ENCODE assay signal across 10 cellular contexts in genomic region chr15:75762357-75762718, GRCh38. TPM values are rescaled to one million over a fixed set of nuclear protein-coding genes. Genes with fewer than 3 reads are reported as not detected.
"Had no signal": no experiment of that assay in that cellular context is flagged by ENCODE, and none has a peak within 500 bp of the region (broad histone marks: within the 10 kb centered on the region; RNA-seq: fewer than 3 reads in every experiment).

No MANE protein-coding gene starts in this region.

RNA-seq across cellular contexts. Expression of gene CSPG4, which starts 49.7 kb away (rescaled TPM):
- total RNA-seq: activated B cell treated with CpG ODN at 0.5 μM for 24 hours; activated CD4-positive, alpha-beta memory T cell treated with anti-CD3 and anti-CD28 coated beads for 36 hours; activated CD4-positive, alpha-beta memory T cell treated with anti-CD3 and anti-CD28 coated beads, Interleukin-2, amount 10 ng/mL, durations not matched to agents 7 days and 5 days; activated CD4-positive, alpha-beta T cell treated with anti-CD3 and anti-CD28 coated beads for 36 hours; activated CD4-positive, alpha-beta T cell treated with anti-CD3 and anti-CD28 coated beads, Interleukin-2, amount 10 ng/mL, durations not matched to agents 24 days and 14 days; activated CD4-positive, alpha-beta T cell treated with anti-CD3 and anti-CD28 coated beads, Interleukin-2, amount 10 ng/mL, durations not matched to agents 7 days and 5 days; activated CD8-positive, alpha-beta T cell treated with anti-CD3 and anti-CD28 coated beads for 36 hours; activated CD8-positive, alpha-beta T cell treated with anti-CD3 and anti-CD28 coated beads, Interleukin-2, amount 10 ng/mL, durations not matched to agents 7 days and 5 days; T-helper 1 cell treated with Interleukin-12 subunit alpha and Interleukin-12 subunit beta and Interleukin-4 antibody, amounts not matched to agents 30 ng/mL and 1 ng/mL, for 36 hours; T-helper 2 cell treated with Interferon-gamma antibody and Interleukin-4, amounts not matched to agents 100 ng/mL and 5 ng/mL, for 36 hours had no signal
